ENCODE assay signal across 8 cellular contexts in the genomic region with DNA sequence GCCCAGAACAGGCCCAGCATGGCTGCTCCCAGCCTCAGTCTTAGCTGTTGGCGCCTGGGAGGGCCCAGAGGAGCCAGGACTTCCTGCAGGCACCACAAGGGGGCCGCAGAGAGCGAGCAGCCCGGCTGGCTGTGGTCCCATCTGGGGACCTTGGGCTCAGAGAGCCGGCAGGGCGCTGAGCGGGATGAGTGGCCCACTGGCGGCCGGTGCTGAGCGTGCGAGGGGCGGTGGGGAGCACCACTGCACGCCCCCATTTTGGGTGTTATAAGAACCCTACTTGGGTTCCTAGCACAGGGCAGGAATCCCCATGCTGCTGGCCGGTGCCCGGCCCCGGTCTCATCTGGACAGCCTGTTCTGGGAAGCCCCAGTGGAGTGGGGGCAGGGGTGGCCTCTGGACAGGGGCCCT. TPM values are rescaled to one million over a fixed set of nuclear protein-coding genes. Genes with fewer than 3 reads are reported as not detected.
A peak's percentile ranks its signal among the peaks of the same experiment; 100 is the strongest.
DNase-seq lines count a peak whose midpoint lies in the region; ATAC-seq and TF ChIP-seq lines count a peak whose summit lies in the region.

No MANE protein-coding gene starts in this region.

- TF ChIP-seq CTCF in esophagus squamous epithelium (IDR thresholded peaks at IDR 0.05) = peak; percentile 81 to 91 (median 86)

- H3K4me3 Mint-ChIP-seq in natural killer cell treated with Interleukin-12 subunit alpha and Interleukin-12 subunit beta and Interleukin-15 and Interleukin-18, amount 100 ng/mL, for 72 hours = no peak overlapping the region
- H3K4me3 Mint-ChIP-seq in stimulated activated effector memory CD8-positive, alpha-beta T cell treated with anti-CD3 and anti-CD28 coated beads, Interleukin-12 subunit alpha, Interleukin-12 subunit beta, amount 100 ng/mL, for 72 hours = no peak overlapping the region

- no peak for TF ChIP-seq POLR2A in esophagus squamous epithelium (IDR thresholded peaks at IDR 0.05)

- WGBS in esophagus squamous epithelium, 2 donors = 20% methylated on average over 1 of the region's 16 CpGs; no CpG with 5 or more reads in 1 of the 2 donors

- peak; percentile 61 to 78 for ATAC-seq in natural killer cell treated with Interleukin-12 subunit alpha and Interleukin-12 subunit beta and Interleukin-15 and Interleukin-18, amount 100 ng/mL, for 72 hours
- peak; percentile 86 for ATAC-seq in stimulated activated effector memory CD8-positive, alpha-beta T cell treated with anti-CD3 and anti-CD28 coated beads, Interleukin-12 subunit alpha, Interleukin-12 subunit beta, amount 100 ng/mL, for 72 hours
- no peak for ATAC-seq in HG02884 (IDR thresholded peaks at IDR 0.05; ENCODE audit: unreplicated experiment)

- DNase-seq in NCI-H2227 (lab: John Stamatoyannopoulos, UW; ENCODE audit: unreplicated experiment) = peak; percentile 52
- DNase-seq in NCI-H2227 treated with DMSO at 0.1 percent for 48 hours (lab: John Stamatoyannopoulos, UW) = no peak
- peak; percentile 49 for DNase-seq in NCI-H69 (lab: John Stamatoyannopoulos, UW)
- DNase-seq in activated T-cell treated with anti-CD3 and anti-CD28 coated beads for 48 hours (ENCODE audit: low read depth) = peak; percentile 54
- DNase-seq in esophagus squamous epithelium (lab: John Stamatoyannopoulos, UW) = no peak
- DNase-seq in natural killer cell treated with Interleukin-12 subunit alpha and Interleukin-12 subunit beta and Interleukin-15 and Interleukin-18, amount 100 ng/mL, for 72 hours (ENCODE audit: low spot score) = no peak
- peak; percentile 60 to 68 for DNase-seq in stimulated activated effector memory CD8-positive, alpha-beta T cell treated with anti-CD3 and anti-CD28 coated beads, Interleukin-12 subunit alpha, Interleukin-12 subunit beta, amount 100 ng/mL, for 72 hours (ENCODE audit: low spot score in 2 of 2)

- H3K36me3 ChIP-seq in esophagus squamous epithelium = peaks cover 8 to 71% (median 11%) of the 10 kb centered on the region in 3 donors

- H3K27me3 Mint-ChIP-seq in natural killer cell treated with Interleukin-12 subunit alpha and Interleukin-12 subunit beta and Interleukin-15 and Interleukin-18, amount 100 ng/mL, for 72 hours = no peaks in the 10 kb centered on the region

- peaks cover 4% of the 10 kb centered on the region for H3K36me3 Mint-ChIP-seq in natural killer cell treated with Interleukin-12 subunit alpha and Interleukin-12 subunit beta and Interleukin-15 and Interleukin-18, amount 100 ng/mL, for 72 hours
- peaks cover 50% of the 10 kb centered on the region for H3K36me3 Mint-ChIP-seq in stimulated activated effector memory CD8-positive, alpha-beta T cell treated with anti-CD3 and anti-CD28 coated beads, Interleukin-12 subunit alpha, Interleukin-12 subunit beta, amount 100 ng/mL, for 72 hours

- H3K27ac ChIP-seq in esophagus squamous epithelium = peak overlapping the region in 2 of 4 donors; percentile 14 to 26

- no peaks in the 10 kb centered on the region for H3K9me3 ChIP-seq in esophagus squamous epithelium

- H3K4me1 Mint-ChIP-seq in natural killer cell treated with Interleukin-12 subunit alpha and Interleukin-12 subunit beta and Interleukin-15 and Interleukin-18, amount 100 ng/mL, for 72 hours (ENCODE audit: low read depth in 2 of 2) = peaks cover 0 to 8% of the 10 kb centered on the region in 2 donors
- no peaks in the 10 kb centered on the region for H3K4me1 Mint-ChIP-seq in stimulated activated effector memory CD8-positive, alpha-beta T cell treated with anti-CD3 and anti-CD28 coated beads, Interleukin-12 subunit alpha, Interleukin-12 subunit beta, amount 100 ng/mL, for 72 hours

- no peak overlapping the region for H3K27ac Mint-ChIP-seq in natural killer cell treated with Interleukin-12 subunit alpha and Interleukin-12 subunit beta and Interleukin-15 and Interleukin-18, amount 100 ng/mL, for 72 hours
- no peak overlapping the region for H3K27ac Mint-ChIP-seq in stimulated activated effector memory CD8-positive, alpha-beta T cell treated with anti-CD3 and anti-CD28 coated beads, Interleukin-12 subunit alpha, Interleukin-12 subunit beta, amount 100 ng/mL, for 72 hours

- H3K4me3 ChIP-seq in esophagus squamous epithelium = no peak overlapping the region

- no peaks in the 10 kb centered on the region for H3K27me3 ChIP-seq in esophagus squamous epithelium

- H3K4me1 ChIP-seq in esophagus squamous epithelium = peaks cover 0 to 14% (median 0%) of the 10 kb centered on the region in 3 donors

- no peaks in the 10 kb centered on the region for H3K9me3 Mint-ChIP-seq in natural killer cell treated with Interleukin-12 subunit alpha and Interleukin-12 subunit beta and Interleukin-15 and Interleukin-18, amount 100 ng/mL, for 72 hours
- H3K9me3 Mint-ChIP-seq in stimulated activated effector memory CD8-positive, alpha-beta T cell treated with anti-CD3 and anti-CD28 coated beads, Interleukin-12 subunit alpha, Interleukin-12 subunit beta, amount 100 ng/mL, for 72 hours = no peaks in the 10 kb centered on the region

- intact Hi-C loops in esophagus squamous epithelium (cut with DNase I) = no loop called here

RNA-seq across cellular contexts. Expression of gene CRIP2, which starts 25.9 kb away (rescaled TPM):
- total RNA-seq in esophagus squamous epithelium = 100 to 1,000 TPM in 2 of 4 donors, 10 to 100 TPM in 2; 44.2 to 118 (median 80.7) TPM
- total RNA-seq in natural killer cell treated with Interleukin-12 subunit alpha and Interleukin-12 subunit beta and Interleukin-15 and Interleukin-18, amount 100 ng/mL, for 72 hours = 1 to 10 TPM in 1 of 2 donors, under 1 TPM in 1; 0.98 to 2.2 TPM

RNA-seq across cellular contexts. Expression of gene MTA1, which starts 29.1 kb away (rescaled TPM):
- total RNA-seq in esophagus squamous epithelium = 10 to 100 TPM; 19.9 to 64.7 (median 39.6) TPM
- 100 to 1,000 TPM in 1 of 2 donors, 10 to 100 TPM in 1; 93.4 to 252 TPM for total RNA-seq in natural killer cell treated with Interleukin-12 subunit alpha and Interleukin-12 subunit beta and Interleukin-15 and Interleukin-18, amount 100 ng/mL, for 72 hours

RNA-seq across cellular contexts. Expression of gene CRIP1, which starts 38.0 kb away (rescaled TPM):
- 10 to 100 TPM in 3 of 4 donors, 1 to 10 TPM in 1; 8.2 to 35.6 (median 24.7) TPM for total RNA-seq in esophagus squamous epithelium
- total RNA-seq in natural killer cell treated with Interleukin-12 subunit alpha and Interleukin-12 subunit beta and Interleukin-15 and Interleukin-18, amount 100 ng/mL, for 72 hours = 10 to 100 TPM; 39.0 to 82.7 TPM

RNA-seq across cellular contexts. Expression of gene TEDC1, which starts 42.3 kb away (rescaled TPM):
- 10 to 100 TPM in 1 of 4 donors, 1 to 10 TPM in 3; 7.1 to 12.8 (median 7.6) TPM for total RNA-seq in esophagus squamous epithelium
- total RNA-seq in natural killer cell treated with Interleukin-12 subunit alpha and Interleukin-12 subunit beta and Interleukin-15 and Interleukin-18, amount 100 ng/mL, for 72 hours = 10 to 100 TPM; 25.1 to 59.2 TPM

RNA-seq across cellular contexts. Expression of gene TEX22, which starts 50.4 kb away (rescaled TPM):
- total RNA-seq in esophagus squamous epithelium = under 1 TPM in 1 of 4 donors, not detected in 3; 0.57 TPM
- 1 to 10 TPM; 2.7 to 3.7 TPM for total RNA-seq in natural killer cell treated with Interleukin-12 subunit alpha and Interleukin-12 subunit beta and Interleukin-15 and Interleukin-18, amount 100 ng/mL, for 72 hours

Comparison
In these comparisons a context has a peak if more than half of its experiments do, and no peak if none do; other contexts are left out.
1. DNase-seq: peak in NCI-H2227 (single experiment), NCI-H69 (single experiment), activated T-cell treated with anti-CD3 and anti-CD28 coated beads for 48 hours (single experiment) and stimulated activated effector memory CD8-positive, alpha-beta T cell treated with anti-CD3 and anti-CD28 coated beads, Interleukin-12 subunit alpha, Interleukin-12 subunit beta, amount 100 ng/mL, for 72 hours (2 of 2); none in NCI-H2227 treated with DMSO at 0.1 percent for 48 hours (single experiment), esophagus squamous epithelium (single experiment) and natural killer cell treated with Interleukin-12 subunit alpha and Interleukin-12 subunit beta and Interleukin-15 and Interleukin-18, amount 100 ng/mL, for 72 hours (single experiment).
2. RNA of gene CRIP2, which starts 25.9 kb away (total RNA-seq): 44.2 to 118 TPM in esophagus squamous epithelium; 0.98 to 2.2 TPM in natural killer cell treated with Interleukin-12 subunit alpha and Interleukin-12 subunit beta and Interleukin-15 and Interleukin-18, amount 100 ng/mL, for 72 hours; every median in the first group is over 10 times any median in the second.